11 cellular contexts compared by ENCODE assay signal in genomic region chr10:114551310-114551972, GRCh38.
DNase-seq lines count a peak whose midpoint lies in the region; ATAC-seq, FAIRE-seq and TF ChIP-seq lines count a peak whose summit lies in the region.
"Had no signal": no experiment of that assay in that cellular context is flagged by ENCODE, and none has a peak within 500 bp of the region (broad histone marks: within the 10 kb centered on the region; RNA-seq: fewer than 3 reads in every experiment).

No MANE protein-coding gene starts in this region.

- no peaks in the 10 kb centered on the region for H3K36me3 ChIP-seq in bronchial epithelial cell (ENCODE audit: control insufficient read depth, insufficient read depth, low read length)
- H3K36me3 ChIP-seq in left lung: peaks cover 0 to 3% of the 10 kb centered on the region in 2 donors
- no peaks in the 10 kb centered on the region for H3K36me3 ChIP-seq in upper lobe of right lung

- intact Hi-C loops in left lung (cut with DNase I): loop anchor here in 1 of 2 donors (5.0 to 10.0 kb wide), 2 partner anchors 151 to 233 kb away; no protein-coding TSS in a partner anchor
- intact Hi-C loops in upper lobe of right lung (cut with DNase I): loop anchor here (10.0 kb wide), 1 partner anchor 143 kb away; no protein-coding TSS in a partner anchor

- no peaks in the 10 kb centered on the region for H3K27me3 ChIP-seq in bronchial epithelial cell (ENCODE audit: control insufficient read depth, insufficient read depth, low read length)
- no peaks in the 10 kb centered on the region for H3K27me3 ChIP-seq in left lung
- H3K27me3 ChIP-seq in upper lobe of right lung: no peaks in the 10 kb centered on the region

- H3K4me1 ChIP-seq in left lung (peaks cover 8 to 15% of the 10 kb centered on the region in 2 donors), upper lobe of right lung (peaks cover 17% of the 10 kb centered on the region)
- H3K4me1 ChIP-seq: A549 had no signal

- no peak for FAIRE-seq in bronchial epithelial cell (lab: Jason Lieb, UNC)
- FAIRE-seq: A549 had no signal

- peak; percentile 28 for DNase-seq in NCI-H748 (lab: John Stamatoyannopoulos, UW; ENCODE audit: unreplicated experiment)
- no peak for DNase-seq in NCI-H748 treated with DMSO at 0.1 percent for 48 hours (lab: John Stamatoyannopoulos, UW)
- DNase-seq in bronchial epithelial cell (ENCODE audit: low read depth): peak; percentile 21
- DNase-seq in left lung: peak in 1 of 2 donors; percentile 66
- DNase-seq in upper lobe of right lung: peak; percentile 78
- no peak for DNase-seq in activated CD8-positive, alpha-beta memory T cell treated with anti-CD3 and anti-CD28 coated beads for 24 hours
- no peak for DNase-seq in KBM-7
- DNase-seq: activated naive CD8-positive, alpha-beta T cell treated with anti-CD3 and anti-CD28 coated beads, Interleukin-2, amount 50 U/mL, for 24 hours had no signal

- H3K4me3 ChIP-seq in bronchial epithelial cell (ENCODE audit: low read depth, low read length) (no peak overlapping the region), left lung (peak overlapping the region in 1 of 2 donors; percentile 3), upper lobe of right lung (peak overlapping the region; percentile 32)
- H3K4me3 ChIP-seq: A549, smooth muscle cell had no signal

- peak overlapping the region; percentile 42 to 51 for H3K27ac ChIP-seq in left lung
- peak overlapping the region; percentile 55 for H3K27ac ChIP-seq in upper lobe of right lung
- H3K27ac ChIP-seq: A549 had no signal

- H3K9me3 ChIP-seq in left lung: no peaks in the 10 kb centered on the region
- H3K9me3 ChIP-seq in upper lobe of right lung: no peaks in the 10 kb centered on the region
- H3K9me3 ChIP-seq: A549 had no signal

- peak; percentile 64 for ATAC-seq in left lung
- peak; percentile 48 for ATAC-seq in upper lobe of right lung
- no peak for ATAC-seq in GM19455 (IDR thresholded peaks at IDR 0.05; ENCODE audit: unreplicated experiment)
- ATAC-seq: activated naive CD8-positive, alpha-beta T cell treated with anti-CD3 and anti-CD28 coated beads, Interleukin-2, amount 50 U/mL, for 24 hours had no signal

- in situ Hi-C loops in KBM-7 (cut with MboI; ENCODE audit: low pct_unique_long_range_greater_than_20kb, low sequenced_read_pairs): no loop called here

- TF ChIP-seq CTCF in bronchial epithelial cell (IDR thresholded peaks at IDR 0.05; ENCODE audit: insufficient read depth, low read length, severe bottlenecking): no peak
- no peak for TF ChIP-seq CTCF in left lung (IDR thresholded peaks at IDR 0.05)
- no peak for TF ChIP-seq CTCF in upper lobe of right lung (IDR thresholded peaks at IDR 0.05)

Comparison
In these comparisons a context has a peak if more than half of its experiments do, and no peak if none do; other contexts are left out.
1. DNase-seq: peak in NCI-H748 (single experiment), bronchial epithelial cell (single experiment) and upper lobe of right lung (single experiment); none in NCI-H748 treated with DMSO at 0.1 percent for 48 hours (single experiment), activated CD8-positive, alpha-beta memory T cell treated with anti-CD3 and anti-CD28 coated beads for 24 hours (single experiment) and KBM-7 (single experiment).